1 cellular context compared by ENCODE assay signal in genomic region chr9:27333241-27334052, GRCh38.
TF ChIP-seq lines count a peak whose summit lies in the region.

No MANE protein-coding gene starts in this region.

TF ChIP-seq in IMR-90, 13 proteins besides CTCF, POLR2A, EP300 and RAD21 (continued from another document):
- TF ChIP-seq ELK1 (IDR thresholded peaks at IDR 0.05; ENCODE audit: borderline replicate concordance, low read depth, low read length): no peak
- no peak for TF ChIP-seq USF2 (IDR thresholded peaks at IDR 0.05; ENCODE audit: low read depth, low read length)
- no peak for TF ChIP-seq RCOR1 (IDR thresholded peaks at IDR 0.05; ENCODE audit: insufficient replicate concordance, low read length)
- TF ChIP-seq MAZ (IDR thresholded peaks at IDR 0.05; ENCODE audit: borderline replicate concordance, low read depth, low read length): no peak
- no peak for TF ChIP-seq CHD1 (IDR thresholded peaks at IDR 0.05; ENCODE audit: low read depth, low read length)
